ENCODE assay signal across 1 cellular context in genomic region chr6:33410050-33410710, GRCh38.
TF ChIP-seq lines count a peak whose summit lies in the region.

No MANE protein-coding gene starts in this region.

TF ChIP-seq in HepG2, 621 proteins besides CTCF, POLR2A, EP300 and RAD21 (continued from another document and continues in another):
- TF ChIP-seq, protein P1, sequence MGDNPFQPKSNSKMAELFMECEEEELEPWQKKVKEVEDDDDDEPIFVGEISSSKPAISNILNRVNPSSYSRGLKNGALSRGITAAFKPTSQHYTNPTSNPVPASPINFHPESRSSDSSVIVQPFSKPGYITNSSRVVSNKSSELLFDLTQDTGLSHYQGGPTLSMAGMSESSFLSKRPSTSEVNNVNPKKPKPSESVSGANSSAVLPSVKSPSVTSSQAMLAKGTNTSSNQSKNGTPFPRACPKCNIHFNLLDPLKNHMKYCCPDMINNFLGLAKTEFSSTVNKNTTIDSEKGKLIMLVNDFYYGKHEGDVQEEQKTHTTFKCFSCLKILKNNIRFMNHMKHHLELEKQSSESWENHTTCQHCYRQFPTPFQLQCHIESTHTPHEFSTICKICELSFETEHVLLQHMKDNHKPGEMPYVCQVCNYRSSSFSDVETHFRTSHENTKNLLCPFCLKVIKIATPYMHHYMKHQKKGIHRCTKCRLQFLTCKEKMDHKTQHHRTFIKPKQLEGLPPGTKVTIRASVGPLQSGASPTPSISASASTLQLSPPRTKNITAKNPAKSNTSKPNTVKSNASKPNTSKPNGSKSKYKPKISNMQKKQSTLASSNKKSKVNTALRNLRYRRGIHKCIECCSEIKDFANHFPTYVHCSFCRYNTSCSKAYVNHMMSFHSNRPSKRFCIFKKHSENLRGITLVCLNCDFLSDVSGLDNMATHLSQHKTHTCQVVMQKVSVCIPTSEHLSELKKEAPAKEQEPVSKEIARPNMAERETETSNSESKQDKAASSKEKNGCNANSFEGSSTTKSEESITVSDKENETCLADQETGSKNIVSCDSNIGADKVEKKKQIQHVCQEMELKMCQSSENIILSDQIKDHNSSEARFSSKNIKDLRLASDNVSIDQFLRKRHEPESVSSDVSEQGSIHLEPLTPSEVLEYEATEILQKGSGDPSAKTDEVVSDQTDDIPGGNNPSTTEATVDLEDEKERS (CRISPR knock-in tag; IDR thresholded peaks at IDR 0.05): peak; percentile 91
- TF ChIP-seq ZBTB7B (CRISPR knock-in tag; IDR thresholded peaks at IDR 0.05): peak; percentile 71
- TF ChIP-seq ZNF598 (CRISPR knock-in tag; IDR thresholded peaks at IDR 0.05; ENCODE audit: borderline replicate concordance): no peak
- TF ChIP-seq ZNF800 (CRISPR knock-in tag; IDR thresholded peaks at IDR 0.05): peak; percentile 79; the same call in 1 of the 2 replicates
- TF ChIP-seq ETV6 (CRISPR knock-in tag; conservative IDR thresholded peaks at IDR 0.05): peak; percentile 94
- TF ChIP-seq ZSCAN5A (CRISPR knock-in tag; IDR thresholded peaks at IDR 0.05; ENCODE audit: borderline replicate concordance): peak; percentile 83; the same call in 1 of the 2 replicates
- no peak for TF ChIP-seq PCBP2 (optimal IDR thresholded peaks at IDR 0.05; ENCODE audit: low read depth, low read length, poor library complexity, severe bottlenecking)
- peak; percentile 94; the same call in 1 of the 2 replicates for TF ChIP-seq ZNF816 (CRISPR knock-in tag; IDR thresholded peaks at IDR 0.05; ENCODE audit: borderline replicate concordance)
- peak; percentile 98 for TF ChIP-seq BORCS8-MEF2B (CRISPR knock-in tag; IDR thresholded peaks at IDR 0.05)
- TF ChIP-seq AGO1 (IDR thresholded peaks at IDR 0.05; ENCODE audit: low read depth, low read length, poor library complexity, severe bottlenecking): peak; percentile 100
- TF ChIP-seq KAT8 (CRISPR knock-in tag; IDR thresholded peaks at IDR 0.05): peak; percentile 87
- TF ChIP-seq ZNF724P (CRISPR knock-in tag; IDR thresholded peaks at IDR 0.05; ENCODE audit: borderline replicate concordance): peak; percentile 99
- peak; percentile 93; the same call in 1 of the 2 replicates for TF ChIP-seq NFKB2 (CRISPR knock-in tag; IDR thresholded peaks at IDR 0.05; ENCODE audit: borderline replicate concordance)
- TF ChIP-seq ZNF607 (CRISPR knock-in tag; IDR thresholded peaks at IDR 0.05; ENCODE audit: borderline replicate concordance): peak; percentile 83
- no peak for TF ChIP-seq TCF7L2 (IDR thresholded peaks at IDR 0.05; ENCODE audit: low read depth, low read length)
- no peak for TF ChIP-seq ZBTB42 (CRISPR knock-in tag; IDR thresholded peaks at IDR 0.05)
- no peak for TF ChIP-seq GFI1 (CRISPR knock-in tag; IDR thresholded peaks at IDR 0.05; ENCODE audit: borderline replicate concordance)
- TF ChIP-seq JUNB (CRISPR knock-in tag; IDR thresholded peaks at IDR 0.05; ENCODE audit: borderline replicate concordance): peak; percentile 90
- TF ChIP-seq, protein P2, sequence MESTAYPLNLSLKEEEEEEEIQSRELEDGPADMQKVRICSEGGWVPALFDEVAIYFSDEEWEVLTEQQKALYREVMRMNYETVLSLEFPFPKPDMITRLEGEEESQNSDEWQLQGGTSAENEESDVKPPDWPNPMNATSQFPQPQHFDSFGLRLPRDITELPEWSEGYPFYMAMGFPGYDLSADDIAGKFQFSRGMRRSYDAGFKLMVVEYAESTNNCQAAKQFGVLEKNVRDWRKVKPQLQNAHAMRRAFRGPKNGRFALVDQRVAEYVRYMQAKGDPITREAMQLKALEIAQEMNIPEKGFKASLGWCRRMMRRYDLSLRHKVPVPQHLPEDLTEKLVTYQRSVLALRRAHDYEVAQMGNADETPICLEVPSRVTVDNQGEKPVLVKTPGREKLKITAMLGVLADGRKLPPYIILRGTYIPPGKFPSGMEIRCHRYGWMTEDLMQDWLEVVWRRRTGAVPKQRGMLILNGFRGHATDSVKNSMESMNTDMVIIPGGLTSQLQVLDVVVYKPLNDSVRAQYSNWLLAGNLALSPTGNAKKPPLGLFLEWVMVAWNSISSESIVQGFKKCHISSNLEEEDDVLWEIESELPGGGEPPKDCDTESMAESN (CRISPR knock-in tag; conservative IDR thresholded peaks at IDR 0.05): peak; percentile 99
- peak; percentile 77; the same call in 1 of the 2 replicates for TF ChIP-seq NR2C2 (CRISPR knock-in tag; IDR thresholded peaks at IDR 0.05; ENCODE audit: borderline replicate concordance)
- peak; percentile 97 for TF ChIP-seq ZBTB25 (CRISPR knock-in tag; IDR thresholded peaks at IDR 0.05)
- peak; percentile 85 for TF ChIP-seq SNAPC5 (CRISPR knock-in tag; IDR thresholded peaks at IDR 0.05; ENCODE audit: borderline replicate concordance)
- TF ChIP-seq ZNF275 (CRISPR knock-in tag; IDR thresholded peaks at IDR 0.05; ENCODE audit: borderline replicate concordance): peak; percentile 99
- TF ChIP-seq MED8 (CRISPR knock-in tag; IDR thresholded peaks at IDR 0.05; ENCODE audit: insufficient replicate concordance): peak; percentile 55
- TF ChIP-seq, protein P3, sequence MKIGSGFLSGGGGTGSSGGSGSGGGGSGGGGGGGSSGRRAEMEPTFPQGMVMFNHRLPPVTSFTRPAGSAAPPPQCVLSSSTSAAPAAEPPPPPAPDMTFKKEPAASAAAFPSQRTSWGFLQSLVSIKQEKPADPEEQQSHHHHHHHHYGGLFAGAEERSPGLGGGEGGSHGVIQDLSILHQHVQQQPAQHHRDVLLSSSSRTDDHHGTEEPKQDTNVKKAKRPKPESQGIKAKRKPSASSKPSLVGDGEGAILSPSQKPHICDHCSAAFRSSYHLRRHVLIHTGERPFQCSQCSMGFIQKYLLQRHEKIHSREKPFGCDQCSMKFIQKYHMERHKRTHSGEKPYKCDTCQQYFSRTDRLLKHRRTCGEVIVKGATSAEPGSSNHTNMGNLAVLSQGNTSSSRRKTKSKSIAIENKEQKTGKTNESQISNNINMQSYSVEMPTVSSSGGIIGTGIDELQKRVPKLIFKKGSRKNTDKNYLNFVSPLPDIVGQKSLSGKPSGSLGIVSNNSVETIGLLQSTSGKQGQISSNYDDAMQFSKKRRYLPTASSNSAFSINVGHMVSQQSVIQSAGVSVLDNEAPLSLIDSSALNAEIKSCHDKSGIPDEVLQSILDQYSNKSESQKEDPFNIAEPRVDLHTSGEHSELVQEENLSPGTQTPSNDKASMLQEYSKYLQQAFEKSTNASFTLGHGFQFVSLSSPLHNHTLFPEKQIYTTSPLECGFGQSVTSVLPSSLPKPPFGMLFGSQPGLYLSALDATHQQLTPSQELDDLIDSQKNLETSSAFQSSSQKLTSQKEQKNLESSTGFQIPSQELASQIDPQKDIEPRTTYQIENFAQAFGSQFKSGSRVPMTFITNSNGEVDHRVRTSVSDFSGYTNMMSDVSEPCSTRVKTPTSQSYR (CRISPR knock-in tag; IDR thresholded peaks at IDR 0.05; ENCODE audit: borderline replicate concordance): no peak; the same call in 1 of the 2 replicates
- peak; percentile 95; the same call in 1 of the 2 replicates for TF ChIP-seq ARID2 (CRISPR knock-in tag; IDR thresholded peaks at IDR 0.05; ENCODE audit: borderline replicate concordance)
- peak; percentile 88 for TF ChIP-seq HNRNPLL (IDR thresholded peaks at IDR 0.05; ENCODE audit: low read depth, low read length, poor library complexity, severe bottlenecking)
- no peak for TF ChIP-seq PTBP1 (IDR thresholded peaks at IDR 0.05; ENCODE audit: low read depth, low read length, poor library complexity, severe bottlenecking)
- TF ChIP-seq, protein P4, sequence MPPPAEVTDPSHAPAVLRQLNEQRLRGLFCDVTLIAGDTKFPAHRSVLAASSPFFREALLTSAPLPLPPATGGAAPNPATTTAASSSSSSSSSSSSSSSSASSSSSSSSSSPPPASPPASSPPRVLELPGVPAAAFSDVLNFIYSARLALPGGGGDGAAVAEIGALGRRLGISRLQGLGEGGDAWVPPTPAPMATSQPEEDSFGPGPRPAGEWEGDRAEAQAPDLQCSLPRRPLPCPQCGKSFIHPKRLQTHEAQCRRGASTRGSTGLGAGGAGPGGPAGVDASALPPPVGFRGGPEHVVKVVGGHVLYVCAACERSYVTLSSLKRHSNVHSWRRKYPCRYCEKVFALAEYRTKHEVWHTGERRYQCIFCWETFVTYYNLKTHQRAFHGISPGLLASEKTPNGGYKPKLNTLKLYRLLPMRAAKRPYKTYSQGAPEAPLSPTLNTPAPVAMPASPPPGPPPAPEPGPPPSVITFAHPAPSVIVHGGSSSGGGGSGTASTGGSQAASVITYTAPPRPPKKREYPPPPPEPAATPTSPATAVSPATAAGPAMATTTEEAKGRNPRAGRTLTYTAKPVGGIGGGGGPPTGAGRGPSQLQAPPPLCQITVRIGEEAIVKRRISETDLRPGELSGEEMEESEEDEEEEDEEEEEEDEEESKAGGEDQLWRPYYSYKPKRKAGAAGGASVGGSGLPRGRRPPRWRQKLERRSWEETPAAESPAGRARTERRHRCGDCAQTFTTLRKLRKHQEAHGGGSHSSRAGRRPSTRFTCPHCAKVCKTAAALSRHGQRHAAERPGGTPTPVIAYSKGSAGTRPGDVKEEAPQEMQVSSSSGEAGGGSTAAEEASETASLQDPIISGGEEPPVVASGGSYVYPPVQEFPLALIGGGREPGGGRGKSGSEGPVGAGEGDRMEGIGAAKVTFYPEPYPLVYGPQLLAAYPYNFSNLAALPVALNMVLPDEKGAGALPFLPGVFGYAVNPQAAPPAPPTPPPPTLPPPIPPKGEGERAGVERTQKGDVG (CRISPR knock-in tag; IDR thresholded peaks at IDR 0.05; ENCODE audit: borderline replicate concordance): peak; percentile 92
- 0 out of 2 replicates have a peak, but pooled peaks have one; percentile 55 for TF ChIP-seq ZSCAN22 (CRISPR knock-in tag; IDR thresholded peaks at IDR 0.05)
- TF ChIP-seq FOXK2 (IDR thresholded peaks at IDR 0.05): no peak
- peak; percentile 38; the same call in 1 of the 2 replicates for TF ChIP-seq ZBTB20 (CRISPR knock-in tag; IDR thresholded peaks at IDR 0.05; ENCODE audit: borderline replicate concordance, low read depth)
- no peak for TF ChIP-seq NFIB (CRISPR knock-in tag; IDR thresholded peaks at IDR 0.05; ENCODE audit: borderline replicate concordance)
- no peak for TF ChIP-seq TCF12 (IDR thresholded peaks at IDR 0.05)
- TF ChIP-seq TCF12 (CRISPR knock-in tag; IDR thresholded peaks at IDR 0.05): peak; percentile 66; the same call in 1 of the 2 replicates
- TF ChIP-seq ZNF251 (CRISPR knock-in tag; IDR thresholded peaks at IDR 0.05): no peak
- peak; percentile 96 for TF ChIP-seq HOXA3 (CRISPR knock-in tag; IDR thresholded peaks at IDR 0.05)
- peak; percentile 67; the same call in 1 of the 2 replicates for TF ChIP-seq ZBTB49 (CRISPR knock-in tag; IDR thresholded peaks at IDR 0.05; ENCODE audit: borderline replicate concordance)
- TF ChIP-seq SALL2 (CRISPR knock-in tag; IDR thresholded peaks at IDR 0.05): no peak; the same call in none of the 2 replicates
